Comparison of ENCODE assay signal across 1 cellular context in genomic region chr1:3598051-3598471, GRCh38.
TF ChIP-seq lines count a peak whose summit lies in the region.

No MANE protein-coding gene starts in this region.

TF ChIP-seq in IMR-90, 13 proteins besides CTCF, POLR2A, EP300 and RAD21:
- TF ChIP-seq CHD1 (IDR thresholded peaks at IDR 0.05; ENCODE audit: low read depth, low read length) (no peak), SMC3 (IDR thresholded peaks at IDR 0.05; ENCODE audit: low read depth, low read length) (no peak), RCOR1 (IDR thresholded peaks at IDR 0.05; ENCODE audit: insufficient replicate concordance, low read length) (no peak), MXI1 (IDR thresholded peaks at IDR 0.05; ENCODE audit: borderline replicate concordance, low read depth, low read length) (no peak), MAZ (IDR thresholded peaks at IDR 0.05; ENCODE audit: borderline replicate concordance, low read depth, low read length) (no peak)
